Comparison of ENCODE assay signal across 1 cellular context in genomic region chr22:41862160-41862529, GRCh38.
TF ChIP-seq lines count a peak whose summit lies in the region.

No MANE protein-coding gene starts in this region.

TF ChIP-seq in WTC11, 78 proteins besides CTCF, POLR2A, EP300 and RAD21 (continued from another document):
- TF ChIP-seq USF1 (CRISPR knock-in tag; IDR thresholded peaks at IDR 0.05), result no peak
- TF ChIP-seq CDX4 (CRISPR knock-in tag; IDR thresholded peaks at IDR 0.05; ENCODE audit: borderline replicate concordance), result no peak
- no peak for TF ChIP-seq HMGA2 (CRISPR knock-in tag; IDR thresholded peaks at IDR 0.05)
- TF ChIP-seq CREB1 (CRISPR knock-in tag; IDR thresholded peaks at IDR 0.05), result no peak
- no peak for TF ChIP-seq MXD4 (CRISPR knock-in tag; IDR thresholded peaks at IDR 0.05; ENCODE audit: borderline replicate concordance)
TF ChIP-seq in WTC11: peak in this region for 0.
